ENCODE assay signal across 9 cellular contexts in genomic region chr2:222709191-222709891, GRCh38. TPM values are rescaled to one million over a fixed set of nuclear protein-coding genes. Genes with fewer than 3 reads are reported as not detected.
DNase-seq lines count a peak whose midpoint lies in the region; ATAC-seq and TF ChIP-seq lines count a peak whose summit lies in the region.
"Had no signal": no experiment of that assay in that cellular context is flagged by ENCODE, and none has a peak within 500 bp of the region (broad histone marks: within the 10 kb centered on the region; RNA-seq: fewer than 3 reads in every experiment).

No MANE protein-coding gene starts in this region.

- ATAC-seq in GM19395 (IDR thresholded peaks at IDR 0.05; ENCODE audit: unreplicated experiment): peak; percentile 69

- 0 out of 2 replicates have a peak, but pooled peaks have one; percentile 2 for TF ChIP-seq CTCF in AG10803 (conservative IDR thresholded peaks at IDR 0.05; ENCODE audit: low read length)
- TF ChIP-seq CTCF in foreskin fibroblast (IDR thresholded peaks at IDR 0.05; ENCODE audit: low read depth, low read length): no peak

- peak overlapping the region; percentile 53 for H3K4me3 ChIP-seq in AG10803 (ENCODE audit: low read length)
- peak overlapping the region; percentile 1 to 4 for H3K4me3 ChIP-seq in foreskin fibroblast (ENCODE audit: low read depth in 1 of 2, low read length in 2 of 2)
- H3K4me3 ChIP-seq: ovary had no signal

- DNase-seq in AG10803 (ENCODE audit: low read depth) (peak; percentile 97), HS-27A (ENCODE audit: low read depth) (peak; percentile 36), UCSD-AML1 (lab: John Stamatoyannopoulos, UW; ENCODE audit: unreplicated experiment) (peak; percentile 46), foreskin fibroblast (peak; percentile 95 to 99), occipital lobe (lab: John Stamatoyannopoulos, UW) (peak; percentile 43), NCI-H526 treated with DMSO at 0.1 percent for 48 hours (lab: John Stamatoyannopoulos, UW) (no peak)
- DNase-seq in activated CD4-positive, CD25-positive, alpha-beta regulatory T cell (lab: John Stamatoyannopoulos, UW): no peak

RNA-seq across cellular contexts. Expression of gene MOGAT1, which starts 37.9 kb away (rescaled TPM):
- not detected for total RNA-seq in occipital lobe
- total RNA-seq: ovary had no signal

RNA-seq across cellular contexts. Expression of gene FARSB, which starts 53.4 kb away (rescaled TPM):
- total RNA-seq in occipital lobe: 33.8 TPM

Comparison
In these comparisons a context has a peak if more than half of its experiments do, and no peak if none do; other contexts are left out.
1. DNase-seq: peak in AG10803 (single experiment), HS-27A (single experiment), UCSD-AML1 (single experiment), foreskin fibroblast (2 of 2) and occipital lobe (single experiment); none in activated CD4-positive, CD25-positive, alpha-beta regulatory T cell (0 of 4) and NCI-H526 treated with DMSO at 0.1 percent for 48 hours (single experiment).